In genomic region chr10:63712717-63713115, GRCh38 we compare ENCODE assay signal across 1 cellular context.
TF ChIP-seq lines count a peak whose summit lies in the region.

No MANE protein-coding gene starts in this region.

TF ChIP-seq in IMR-90, 13 proteins besides CTCF, POLR2A, EP300 and RAD21 (continued from another document):
- no peak for TF ChIP-seq ELK1 (IDR thresholded peaks at IDR 0.05; ENCODE audit: borderline replicate concordance, low read depth, low read length)
- TF ChIP-seq CEBPB (IDR thresholded peaks at IDR 0.05; ENCODE audit: low read depth, low read length): no peak
- TF ChIP-seq SMC3 (IDR thresholded peaks at IDR 0.05; ENCODE audit: low read depth, low read length): no peak
- no peak for TF ChIP-seq MXI1 (IDR thresholded peaks at IDR 0.05; ENCODE audit: borderline replicate concordance, low read depth, low read length)
- no peak for TF ChIP-seq BHLHE40 (IDR thresholded peaks at IDR 0.05; ENCODE audit: low read depth, low read length)
- no peak for TF ChIP-seq RCOR1 (IDR thresholded peaks at IDR 0.05; ENCODE audit: insufficient replicate concordance, low read length)
- TF ChIP-seq CHD1 (IDR thresholded peaks at IDR 0.05; ENCODE audit: low read depth, low read length): no peak
- TF ChIP-seq FOS (IDR thresholded peaks at IDR 0.05; ENCODE audit: low read depth, low read length): no peak
TF ChIP-seq in IMR-90: peak in this region for 0.
